In genomic region chr2:164841719-164842623, GRCh38 we compare ENCODE assay signal across 8 cellular contexts. TPM values are rescaled to one million over a fixed set of nuclear protein-coding genes. Genes with fewer than 3 reads are reported as not detected.
DNase-seq lines count a peak whose midpoint lies in the region; ATAC-seq and TF ChIP-seq lines count a peak whose summit lies in the region.

COBLL1 (minus strand) TSS chr2:164841823; CDS start chr2:164841196, 627 bp downstream.

- BruUV-seq in Calu3 (replicated peaks; lab: Mats Ljungman, UMichigan) (TSS peak; percentile 26), OCI-LY7 (replicated peaks; lab: Mats Ljungman, UMichigan) (no TSS peak)

- peak within 1 kb of the TSS; percentile 65 for H3K4me3 ChIP-seq in OCI-LY7 (ENCODE audit: low read depth, low read length, poor library complexity, severe bottlenecking)
- peak within 1 kb of the TSS; percentile 69 to 89 (median 84) for H3K4me3 ChIP-seq in heart left ventricle

- TF ChIP-seq POLR2A in heart left ventricle (IDR thresholded peaks at IDR 0.05), result no peak

- CTCF ChIA-PET in Calu3 (lab: Charles Lee), result interaction anchor here (0.5 to 2.4 kb wide), 11 partner anchors 18 to 219 kb away, joined by 3 to 27 read pairs (median 4); no protein-coding TSS in a partner anchor
- CTCF ChIA-PET in OCI-LY7 (lab: Charles Lee; ENCODE audit: unreplicated experiment), result interaction anchor here (0.8 to 1.1 kb wide), 4 partner anchors 17 to 102 kb away, joined by 3 to 4 read pairs (median 3); no protein-coding TSS in a partner anchor

- no peaks in the 10 kb centered on the region for H3K9me2 ChIP-seq in OCI-LY7 (ENCODE audit: insufficient read depth, low read length)

- H3K9me3 ChIP-seq in OCI-LY7 (ENCODE audit: low read length) (no peaks in the 10 kb centered on the region), heart left ventricle (no peaks in the 10 kb centered on the region)

- POLR2A ChIA-PET in OCI-LY7 (lab: Charles Lee), result interaction anchor here (0.5 to 1.4 kb wide), 14 partner anchors 10 to 87 kb away, joined by 3 to 6 read pairs (median 3); no protein-coding TSS in a partner anchor

- peak; percentile 92 for DNase-seq in Calu3
- peak; percentile 29 for DNase-seq in OCI-LY7 (ENCODE audit: low spot score)
- peak; percentile 77 to 89 (median 84) for DNase-seq in heart left ventricle
- DNase-seq in osteocyte (ENCODE audit: extremely low spot score, unreplicated experiment), result peak; percentile 88

- intact Hi-C loops in Calu3 (cut with micrococcal nuclease; ENCODE audit: unreplicated experiment) (loop anchor here (2.0 kb wide), 1 partner anchor 17 kb away; no protein-coding TSS in a partner anchor), OCI-LY7 (cut with micrococcal nuclease; ENCODE audit: unreplicated experiment) (loop anchor here (1.0 to 5.0 kb wide), 4 partner anchors 70 to 360 kb away; partner anchors contain the start of gene SCN3A), heart left ventricle (cut with DNase I) (loop anchor here (2.0 to 10.0 kb wide), 12 partner anchors 45 to 267 kb away; no protein-coding TSS in a partner anchor)

- peak; percentile 77 for TF ChIP-seq CTCF in Calu3 (IDR thresholded peaks at IDR 0.05; ENCODE audit: unreplicated experiment)
- peak; percentile 72 for TF ChIP-seq CTCF in OCI-LY7 (conservative IDR thresholded peaks at IDR 0.05; ENCODE audit: low read length)
- peak; percentile 73 to 90 (median 84) for TF ChIP-seq CTCF in heart left ventricle (IDR thresholded peaks at IDR 0.05)
- peak; percentile 86 for TF ChIP-seq CTCF in osteocyte (IDR thresholded peaks at IDR 0.05)

- no peaks in the 10 kb centered on the region for H3K79me2 ChIP-seq in OCI-LY7 (ENCODE audit: insufficient read depth, low read depth, low read length)

- peak within 1 kb of the TSS; percentile 72 for H3K4me2 ChIP-seq in OCI-LY7 (ENCODE audit: low read length)

- no peak within 1 kb of the TSS for H3K27ac ChIP-seq in OCI-LY7 (ENCODE audit: low read depth, low read length, poor library complexity, severe bottlenecking)
- H3K27ac ChIP-seq in adipose tissue (ENCODE audit: low read depth, low read length), result peak within 1 kb of the TSS; percentile 40
- H3K27ac ChIP-seq in heart left ventricle, result peak within 1 kb of the TSS; percentile 89 to 97 (median 96)

- H4K20me1 ChIP-seq in OCI-LY7 (ENCODE audit: insufficient read depth, low read length), result no peaks in the 10 kb centered on the region

- peaks cover 38% of the 10 kb centered on the region for H3K36me3 Mint-ChIP-seq in Calu3 (ENCODE audit: insufficient read depth, unreplicated experiment)
- H3K36me3 Mint-ChIP-seq in osteocyte (ENCODE audit: unreplicated experiment), result no peaks in the 10 kb centered on the region

- H3K4me1 Mint-ChIP-seq in Calu3 (ENCODE audit: low read depth, unreplicated experiment) (peaks cover 15% of the 10 kb centered on the region), osteocyte (ENCODE audit: unreplicated experiment) (peaks cover 21% of the 10 kb centered on the region)

- H2AFZ ChIP-seq in OCI-LY7 (ENCODE audit: low read length), result peak within 1 kb of the TSS; percentile 38; the same call in 1 of the 2 replicates

- H3K9me3 Mint-ChIP-seq in Calu3 (ENCODE audit: low read depth, unreplicated experiment), result no peaks in the 10 kb centered on the region
- no peaks in the 10 kb centered on the region for H3K9me3 Mint-ChIP-seq in osteocyte (ENCODE audit: unreplicated experiment)

- peak within 1 kb of the TSS; percentile 86 for H3K27ac Mint-ChIP-seq in Calu3 (ENCODE audit: unreplicated experiment)
- H3K27ac Mint-ChIP-seq in osteocyte (ENCODE audit: unreplicated experiment), result peak within 1 kb of the TSS; percentile 77

- peaks cover 3% of the 10 kb centered on the region for H3K4me1 ChIP-seq in OCI-LY7 (ENCODE audit: insufficient read depth, low read length, poor library complexity, severe bottlenecking)
- peaks cover 0 to 31% (median 15%) of the 10 kb centered on the region in 12 donors for H3K4me1 ChIP-seq in heart left ventricle

- H3K36me3 ChIP-seq in OCI-LY7 (ENCODE audit: insufficient read depth, low read length), result no peaks in the 10 kb centered on the region
- H3K36me3 ChIP-seq in heart left ventricle, result no peaks in the 10 kb centered on the region

- peaks cover 0 to 4% (median 0%) of the 10 kb centered on the region in 9 donors for H3K27me3 ChIP-seq in heart left ventricle

- H3K27me3 Mint-ChIP-seq in Calu3 (ENCODE audit: unreplicated experiment), result no peaks in the 10 kb centered on the region
- no peaks in the 10 kb centered on the region for H3K27me3 Mint-ChIP-seq in osteocyte (ENCODE audit: unreplicated experiment)

- peak within 1 kb of the TSS; percentile 97 for H3K4me3 Mint-ChIP-seq in Calu3 (ENCODE audit: low read depth, unreplicated experiment)
- H3K4me3 Mint-ChIP-seq in osteocyte (ENCODE audit: unreplicated experiment), result peak within 1 kb of the TSS; percentile 84

- ATAC-seq in GM19455 (IDR thresholded peaks at IDR 0.05; ENCODE audit: unreplicated experiment) (peak; percentile 78), HG03520 (IDR thresholded peaks at IDR 0.05; ENCODE audit: unreplicated experiment) (peak; percentile 55), heart left ventricle (peak; percentile 65 to 86 (median 82)), GM18873 (IDR thresholded peaks at IDR 0.05; ENCODE audit: low FRiP score, unreplicated experiment) (no peak)

- WGBS in adipose tissue, 3 donors, result 0 to 1% (median 1%) methylated on average over 51 to 57 of the region's 57 CpGs
- 1% methylated on average over 41 to 57 of the region's 57 CpGs for WGBS in heart left ventricle, 4 donors

RNA-seq across cellular contexts. Expression of gene COBLL1, which starts in this region (rescaled TPM):
- total RNA-seq in Calu3 (2022) (44.9 and 56.9 TPM in 2 replicates), OCI-LY7 (2022) (40.3 and 40.7 TPM in 2 replicates), heart left ventricle (10 to 100 TPM; 11.0 to 36.9 (median 18.8) TPM), osteocyte (8.9 and 11.3 TPM in 2 replicates)
- total RNA-seq in OCI-LY7 (2014; rRNA removed; shearing (Covaris generic)), result 0.79 and 0.88 TPM in 2 replicates
- polyA plus RNA-seq in adipose tissue (10 to 100 TPM in 2 of 3 donors, 1 to 10 TPM in 1; 7.0 to 28.2 (median 27.1) TPM), heart left ventricle (1 to 10 TPM; 4.0 to 8.5 TPM)

Comparison
In these comparisons a context has a peak if more than half of its experiments do, and no peak if none do; other contexts are left out.
1. DNase-seq: peak in every context shown above with its lines; median percentile 92 in Calu3; 88 in osteocyte; 84 in heart left ventricle; 29 in OCI-LY7.